32 cellular contexts compared by ENCODE assay signal in genomic region chr12:38691164-38691563, GRCh38.
DNase-seq lines count a peak whose midpoint lies in the region; FAIRE-seq and TF ChIP-seq lines count a peak whose summit lies in the region.
"Had no signal": no experiment of that assay in that cellular context is flagged by ENCODE, and none has a peak within 500 bp of the region (broad histone marks: within the 10 kb centered on the region; RNA-seq: fewer than 3 reads in every experiment).

No MANE protein-coding gene starts in this region.

- TF ChIP-seq CTCF in retinal pigment epithelial cell (conservative IDR thresholded peaks at IDR 0.05; ENCODE audit: low read depth, low read length) = no peak
- TF ChIP-seq CTCF in chondrocyte (IDR thresholded peaks at IDR 0.05) = no peak

- no peaks in the 10 kb centered on the region for H3K27me3 Mint-ChIP-seq in chondrocyte (ENCODE audit: low read depth)
- H3K27me3 Mint-ChIP-seq: CD8-positive, alpha-beta memory T cell had no signal

- no peak overlapping the region for H3K27ac ChIP-seq in epithelial cell of prostate
- H3K27ac ChIP-seq: A549, PC-9 had no signal

- H3K36me3 Mint-ChIP-seq in chondrocyte (ENCODE audit: low read depth) = peaks cover 7% of the 10 kb centered on the region

- no peak overlapping the region for H3K27ac Mint-ChIP-seq in chondrocyte (ENCODE audit: unreplicated experiment)
- H3K27ac Mint-ChIP-seq: CD8-positive, alpha-beta memory T cell had no signal

- peaks cover 3% of the 10 kb centered on the region for H3K4me1 Mint-ChIP-seq in chondrocyte (ENCODE audit: low read depth)
- H3K4me1 Mint-ChIP-seq: CD8-positive, alpha-beta memory T cell had no signal

- FAIRE-seq in RCC 7860 (lab: Jason Lieb, UNC) = peak; percentile 28
- FAIRE-seq: A549, GM12878, GM19239, HepG2 had no signal

- no peak overlapping the region for H3K4me3 ChIP-seq in retinal pigment epithelial cell (ENCODE audit: low read length)
- H3K4me3 ChIP-seq: A549, GM12878, PC-9 had no signal

- H3K4me3 Mint-ChIP-seq in chondrocyte (ENCODE audit: unreplicated experiment) = no peak overlapping the region
- H3K4me3 Mint-ChIP-seq: CD14-positive monocyte; CD8-positive, alpha-beta memory T cell had no signal

- DNase-seq in HCEC 1CT (peak; percentile 4), RCC 7860 (ENCODE audit: low spot score) (no peak), epithelial cell of prostate (ENCODE audit: low read depth, low spot score) (peak; percentile 6), retinal pigment epithelial cell (ENCODE audit: low read depth) (peak; percentile 48), retina (no peak), inferior parietal cortex (ENCODE audit: extremely low spot score) (no peak), chondrocyte (ENCODE audit: low spot score) (no peak)
- DNase-seq: BE2C; CD8-positive, alpha-beta memory T cell; DMS 273 treated with DMSO at 0.1 percent for 48 hours; DMS79; EL; GDM1; H7; Kasumi-1; MV-4-11; NCI-H1105; NCI-H1436 treated with DMSO at 0.1 percent for 48 hours; NCI-H187 treated with DMSO at 0.1 percent for 48 hours; NCI-H2107; NCI-H446 treated with DMSO at 0.1 percent for 48 hours; NCI-H526; NCI-H82; NK-92 treated with Interleukin-12 subunit alpha and Interleukin-12 subunit beta, amount 100 ng/mL, for 24 hours; PC-9; Right ventricle myocardium superior; RPMI8226 had no signal

- H3K9me3 Mint-ChIP-seq in chondrocyte (ENCODE audit: low read depth) = peaks cover 4% of the 10 kb centered on the region
- H3K9me3 Mint-ChIP-seq: CD14-positive monocyte had no signal

Comparison
In these comparisons a context has a peak if more than half of its experiments do, and no peak if none do; other contexts are left out.
1. DNase-seq: peak in HCEC 1CT (single experiment), epithelial cell of prostate (single experiment) and retinal pigment epithelial cell (single experiment); none in RCC 7860 (single experiment), retina (single experiment), inferior parietal cortex (single experiment) and chondrocyte (single experiment).